In genomic region chr9:3828495-3828894, GRCh38 we compare ENCODE assay signal across 19 cellular contexts.
DNase-seq lines count a peak whose midpoint lies in the region; ATAC-seq and TF ChIP-seq lines count a peak whose summit lies in the region.
"Had no signal": no experiment of that assay in that cellular context is flagged by ENCODE, and none has a peak within 500 bp of the region (broad histone marks: within the 10 kb centered on the region; RNA-seq: fewer than 3 reads in every experiment).

No MANE protein-coding gene starts in this region.

- WGBS in sigmoid colon, 2 donors: 74 to 88% methylated on average over 1 of the region's 1 CpG

- no peak for TF ChIP-seq POLR2A in sigmoid colon (IDR thresholded peaks at IDR 0.05)

- DNase-seq in AG08396 (ENCODE audit: low spot score) (peak; percentile 42), LHCN-M2 (ENCODE audit: low read depth) (peak; percentile 59), epithelial cell of esophagus (ENCODE audit: low read depth) (peak; percentile 78), kidney tubule cell (ENCODE audit: low spot score) (peak; percentile 76), posterior cingulate gyrus (no peak), NCI-H1092 (lab: John Stamatoyannopoulos, UW) (no peak), sigmoid colon (no peak)
- DNase-seq: activated CD4-positive, CD25-positive, alpha-beta regulatory T cell treated with anti-CD3 and anti-CD28 coated beads, Interleukin-2, amount 50 U/mL, for 72 hours; activated effector memory CD4-positive, alpha-beta T cell treated with anti-CD3 and anti-CD28 coated beads, Interleukin-2, amount 50 U/mL, for 16 hours; aorta; CD4-positive, alpha-beta memory T cell; DND-41; Kasumi-1; naive thymus-derived CD8-positive, alpha-beta T cell; NCI-H1694; NCI-H446 treated with DMSO at 0.1 percent for 48 hours; SIG-M5 had no signal

- no peaks in the 10 kb centered on the region for H3K27me3 ChIP-seq in sigmoid colon

- no peaks in the 10 kb centered on the region for H3K36me3 ChIP-seq in sigmoid colon
- H3K36me3 ChIP-seq: prostate gland had no signal

- H3K4me3 ChIP-seq in epithelial cell of esophagus (ENCODE audit: low read length) (no peak overlapping the region), sigmoid colon (no peak overlapping the region)
- H3K4me3 ChIP-seq: prostate gland had no signal

- intact Hi-C loops in posterior cingulate gyrus (cut with DNase I) (no loop called here), sigmoid colon (cut with DNase I) (no loop called here)

- H3K9me3 ChIP-seq in sigmoid colon: no peaks in the 10 kb centered on the region
- H3K9me3 ChIP-seq: prostate gland had no signal

- TF ChIP-seq CTCF in epithelial cell of esophagus (IDR thresholded peaks at IDR 0.05; ENCODE audit: insufficient read depth, low read depth, low read length, missing control alignments) (no peak), sigmoid colon (IDR thresholded peaks at IDR 0.05) (no peak)

- no peak for TF ChIP-seq EP300 in sigmoid colon (IDR thresholded peaks at IDR 0.05)

- ATAC-seq in GM18502 (IDR thresholded peaks at IDR 0.05; ENCODE audit: poor library complexity, unreplicated experiment): no peak
- ATAC-seq: naive thymus-derived CD8-positive, alpha-beta T cell had no signal

- H3K27ac ChIP-seq in sigmoid colon: no peak overlapping the region
- H3K27ac ChIP-seq: prostate gland had no signal

- H3K4me1 ChIP-seq in sigmoid colon: no peaks in the 10 kb centered on the region
- H3K4me1 ChIP-seq: prostate gland had no signal

Comparison
In these comparisons a context has a peak if more than half of its experiments do, and no peak if none do; other contexts are left out.
1. DNase-seq: peak in AG08396 (single experiment), LHCN-M2 (single experiment), epithelial cell of esophagus (single experiment) and kidney tubule cell (single experiment); none in posterior cingulate gyrus (0 of 10), NCI-H1092 (single experiment) and sigmoid colon (single experiment).